16 cellular contexts compared by ENCODE assay signal in genomic region chr14:81319946-81320345, GRCh38.
DNase-seq lines count a peak whose midpoint lies in the region; FAIRE-seq and TF ChIP-seq lines count a peak whose summit lies in the region.
"Had no signal": no experiment of that assay in that cellular context is flagged by ENCODE, and none has a peak within 500 bp of the region (broad histone marks: within the 10 kb centered on the region; RNA-seq: fewer than 3 reads in every experiment).

No MANE protein-coding gene starts in this region.

- no peak overlapping the region for H2BK120ac ChIP-seq in mesendoderm (ENCODE audit: low read depth, low read length)

- peak overlapping the region; percentile 47 for H3K27ac Mint-ChIP-seq in astrocyte (ENCODE audit: unreplicated experiment)
- H3K27ac Mint-ChIP-seq: CD8-positive, alpha-beta memory T cell; HFFc6 had no signal

- H3K36me3 ChIP-seq in astrocyte (ENCODE audit: insufficient read depth, low read length) (no peaks in the 10 kb centered on the region), mesendoderm (ENCODE audit: control insufficient read depth, insufficient read depth, low read length) (no peaks in the 10 kb centered on the region), small intestine (ENCODE audit: control insufficient read depth in 2 of 2, insufficient read depth in 2 of 2, low read length in 2 of 2) (no peaks in the 10 kb centered on the region)
- H3K36me3 ChIP-seq: BLaER1 had no signal

- no peak overlapping the region for H3K4ac ChIP-seq in mesendoderm (ENCODE audit: low read depth, low read length)

- H3K4me3 Mint-ChIP-seq in astrocyte (ENCODE audit: unreplicated experiment): no peak overlapping the region
- H3K4me3 Mint-ChIP-seq: CD8-positive, alpha-beta memory T cell; HFFc6 had no signal

- no peak overlapping the region for H4K5ac ChIP-seq in mesendoderm (ENCODE audit: low read length)

- no peaks in the 10 kb centered on the region for H4K20me1 ChIP-seq in astrocyte (ENCODE audit: insufficient read depth, low read length)
- H4K20me1 ChIP-seq: BLaER1 had no signal

- peak overlapping the region; percentile 38 for H3K56ac ChIP-seq in mesendoderm (ENCODE audit: low read length)

- H2AK5ac ChIP-seq in mesendoderm (ENCODE audit: low read length): peak overlapping the region; percentile 49

- peaks cover 33% of the 10 kb centered on the region for H3K4me1 Mint-ChIP-seq in astrocyte (ENCODE audit: low read depth, unreplicated experiment)
- H3K4me1 Mint-ChIP-seq: CD8-positive, alpha-beta memory T cell had no signal

- TF ChIP-seq CTCF in astrocyte (IDR thresholded peaks at IDR 0.05; ENCODE audit: insufficient read depth, low read depth, low read length): no peak

- H2BK15ac ChIP-seq in mesendoderm (replicated peaks; ENCODE audit: low read depth): no peak overlapping the region

- H3K4me2 ChIP-seq in astrocyte (ENCODE audit: low read length): no peak overlapping the region
- H3K4me2 ChIP-seq in mesendoderm (ENCODE audit: low read length): no peak overlapping the region
- H3K4me2 ChIP-seq: BLaER1 had no signal

- no peak overlapping the region for H4K8ac ChIP-seq in mesendoderm (ENCODE audit: low read depth, low read length)

- no peak for FAIRE-seq in astrocyte (lab: Jason Lieb, UNC)
- no peak for FAIRE-seq in small intestine (lab: Jason Lieb, UNC)

- H3K79me2 ChIP-seq in astrocyte (ENCODE audit: insufficient read depth, low read length): no peaks in the 10 kb centered on the region
- peaks cover 51% of the 10 kb centered on the region for H3K79me2 ChIP-seq in mesendoderm (ENCODE audit: control insufficient read depth, insufficient read depth, low read length)

- H3K9me3 Mint-ChIP-seq in astrocyte (ENCODE audit: unreplicated experiment): peaks cover 2% of the 10 kb centered on the region
- H3K9me3 Mint-ChIP-seq: CD8-positive, alpha-beta memory T cell; HFFc6 had no signal

- H3K4me3 ChIP-seq in astrocyte (ENCODE audit: insufficient read depth, low read depth, low read length): no peak overlapping the region
- H3K4me3 ChIP-seq in mesendoderm (ENCODE audit: low read length): no peak overlapping the region
- no peak overlapping the region for H3K4me3 ChIP-seq in small intestine (ENCODE audit: low read depth in 1 of 2, low read length in 2 of 2)
- H3K4me3 ChIP-seq: BLaER1 had no signal

- H3K36me3 Mint-ChIP-seq in astrocyte (ENCODE audit: low read depth, unreplicated experiment): peaks cover 2% of the 10 kb centered on the region
- H3K36me3 Mint-ChIP-seq: CD8-positive, alpha-beta memory T cell had no signal

- H3K4me1 ChIP-seq in astrocyte (ENCODE audit: insufficient read depth, low read length): no peaks in the 10 kb centered on the region
- H3K4me1 ChIP-seq in mesendoderm (ENCODE audit: control insufficient read depth, low read depth, low read length): peaks cover 41% of the 10 kb centered on the region
- peaks cover 0 to 3% of the 10 kb centered on the region in 2 donors for H3K4me1 ChIP-seq in small intestine (ENCODE audit: control insufficient read depth in 2 of 2, insufficient read depth in 1 of 2, low read depth in 1 of 2, low read length in 1 of 2)
- H3K4me1 ChIP-seq: BLaER1 had no signal

- no peak overlapping the region for H3K27ac ChIP-seq in astrocyte (ENCODE audit: low read depth, low read length)
- H3K27ac ChIP-seq in mesendoderm (ENCODE audit: low read depth, low read length): no peak overlapping the region
- H3K27ac ChIP-seq in small intestine (ENCODE audit: low read depth in 1 of 2, low read length in 1 of 2): no peak overlapping the region
- H3K27ac ChIP-seq: BLaER1, HL-60 had no signal

- no peak overlapping the region for H2AFZ ChIP-seq in astrocyte (ENCODE audit: low read depth, low read length)

- H2BK5ac ChIP-seq in mesendoderm (ENCODE audit: low read length): no peak overlapping the region

- H3K9ac ChIP-seq in astrocyte (ENCODE audit: low read length) (no peak overlapping the region), mesendoderm (ENCODE audit: low read length) (no peak overlapping the region)
- H3K9ac ChIP-seq: BLaER1 had no signal

- no peak overlapping the region for H3K23ac ChIP-seq in mesendoderm (ENCODE audit: low read length)

- H3K79me1 ChIP-seq in mesendoderm (ENCODE audit: low read length): peaks cover 12% of the 10 kb centered on the region

- no peak overlapping the region for H3K18ac ChIP-seq in mesendoderm (ENCODE audit: low read length)

- H3K9me3 ChIP-seq in astrocyte (ENCODE audit: insufficient read depth, low read depth, low read length) (no peaks in the 10 kb centered on the region), small intestine (ENCODE audit: control insufficient read depth, low read depth) (no peaks in the 10 kb centered on the region)

- WGBS in mesendoderm (ENCODE audit: extremely low coverage, insufficient coverage, low lambda C conversion rate): no CpG with 5 or more reads among the region's 3 CpGs
- WGBS in small intestine, 3 donors: 83 to 95% (median 92%) methylated on average over 3 of the region's 3 CpGs

- H3K27me3 ChIP-seq in astrocyte (ENCODE audit: insufficient read depth, low read length): peaks cover 2% of the 10 kb centered on the region
- no peaks in the 10 kb centered on the region for H3K27me3 ChIP-seq in mesendoderm (ENCODE audit: insufficient read depth, low read length, poor library complexity)
- H3K27me3 ChIP-seq in small intestine (ENCODE audit: control insufficient read depth in 2 of 2, insufficient read depth in 2 of 2, low read length in 2 of 2): no peaks in the 10 kb centered on the region
- H3K27me3 ChIP-seq: BLaER1 had no signal

- DNase-seq in ELF-1 (ENCODE audit: low read depth, low spot score) (peak; percentile 5), astrocyte (ENCODE audit: low read depth) (no peak), mesendoderm (no peak), small intestine (peak; percentile 22), cardiac septum (ENCODE audit: low spot score) (no peak), HK-2 (ENCODE audit: unreplicated experiment) (no peak), iPS-NIHi7 (ENCODE audit: extremely low spot score) (no peak), COLO829 (ENCODE audit: low spot score) (no peak)
- DNase-seq: 8988T; AML-193; CD8-positive, alpha-beta memory T cell; DMS53; HCEC 1CT; HFFc6 had no signal

- intact Hi-C loops in cardiac septum (cut with DNase I): no loop called here

- H3K27me3 Mint-ChIP-seq in astrocyte (ENCODE audit: low read depth, unreplicated experiment): no peaks in the 10 kb centered on the region

Comparison
In these comparisons a context has a peak if more than half of its experiments do, and no peak if none do; other contexts are left out.
1. DNase-seq: peak in ELF-1 (single experiment) and small intestine (single experiment); none in astrocyte (single experiment), mesendoderm (single experiment), cardiac septum (single experiment), HK-2 (single experiment), iPS-NIHi7 (single experiment) and COLO829 (single experiment).